Comparison of ENCODE assay signal across 8 cellular contexts in genomic region chr7:116786791-116787443, GRCh38.
DNase-seq lines count a peak whose midpoint lies in the region; ATAC-seq and TF ChIP-seq lines count a peak whose summit lies in the region.

No MANE protein-coding gene starts in this region.

- H3K4me3 ChIP-seq in fibroblast of mammary gland (ENCODE audit: control insufficient read depth, low read depth, low read length) = no peak overlapping the region

- H3K4me1 Mint-ChIP-seq in stimulated activated effector memory CD8-positive, alpha-beta T cell treated with anti-CD3 and anti-CD28 coated beads, Interleukin-12 subunit alpha, Interleukin-12 subunit beta, amount 100 ng/mL, for 72 hours = no peaks in the 10 kb centered on the region

- H3K27ac Mint-ChIP-seq in stimulated activated effector memory CD8-positive, alpha-beta T cell treated with anti-CD3 and anti-CD28 coated beads, Interleukin-12 subunit alpha, Interleukin-12 subunit beta, amount 100 ng/mL, for 72 hours = no peak overlapping the region

- no peaks in the 10 kb centered on the region for H3K9me3 Mint-ChIP-seq in stimulated activated effector memory CD8-positive, alpha-beta T cell treated with anti-CD3 and anti-CD28 coated beads, Interleukin-12 subunit alpha, Interleukin-12 subunit beta, amount 100 ng/mL, for 72 hours

- peak; percentile 99 for ATAC-seq in GM18519 (IDR thresholded peaks at IDR 0.05; ENCODE audit: low FRiP score, unreplicated experiment)
- ATAC-seq in HG02840 (IDR thresholded peaks at IDR 0.05; ENCODE audit: low FRiP score, unreplicated experiment) = peak; percentile 99
- ATAC-seq in stimulated activated effector memory CD8-positive, alpha-beta T cell treated with anti-CD3 and anti-CD28 coated beads, Interleukin-12 subunit alpha, Interleukin-12 subunit beta, amount 100 ng/mL, for 72 hours = peak; percentile 96

- TF ChIP-seq CTCF in fibroblast of mammary gland (conservative IDR thresholded peaks at IDR 0.05; ENCODE audit: control insufficient read depth, insufficient read depth, low read depth, low read length) = peak; percentile 39

- DNase-seq in CD1c-positive myeloid dendritic cell (ENCODE audit: extremely low spot score) = peak; percentile 84
- peak; percentile 12 to 81 for DNase-seq in NOMO-1 (lab: John Stamatoyannopoulos, UW; ENCODE audit: unreplicated experiment in 2 of 2)
- peak; percentile 63 for DNase-seq in fibroblast of mammary gland (ENCODE audit: low read depth)
- no peak for DNase-seq in stimulated activated effector memory CD8-positive, alpha-beta T cell treated with anti-CD3 and anti-CD28 coated beads, Interleukin-12 subunit alpha, Interleukin-12 subunit beta, amount 100 ng/mL, for 72 hours (ENCODE audit: low spot score in 2 of 2)
- no peak for DNase-seq in activated gamma-delta T cell treated with Interleukin-2 at 50 U/mL for 16 hours
- no peak for DNase-seq in putamen (ENCODE audit: low spot score)

- no peaks in the 10 kb centered on the region for H3K36me3 Mint-ChIP-seq in stimulated activated effector memory CD8-positive, alpha-beta T cell treated with anti-CD3 and anti-CD28 coated beads, Interleukin-12 subunit alpha, Interleukin-12 subunit beta, amount 100 ng/mL, for 72 hours

- H3K4me3 Mint-ChIP-seq in stimulated activated effector memory CD8-positive, alpha-beta T cell treated with anti-CD3 and anti-CD28 coated beads, Interleukin-12 subunit alpha, Interleukin-12 subunit beta, amount 100 ng/mL, for 72 hours = no peak overlapping the region

Comparison
In these comparisons a context has a peak if more than half of its experiments do, and no peak if none do; other contexts are left out.
1. DNase-seq: peak in CD1c-positive myeloid dendritic cell (single experiment), NOMO-1 (2 of 2) and fibroblast of mammary gland (single experiment); none in stimulated activated effector memory CD8-positive, alpha-beta T cell treated with anti-CD3 and anti-CD28 coated beads, Interleukin-12 subunit alpha, Interleukin-12 subunit beta, amount 100 ng/mL, for 72 hours (0 of 2), activated gamma-delta T cell treated with Interleukin-2 at 50 U/mL for 16 hours (single experiment) and putamen (single experiment).
2. Peak in every context shown above with its lines, with median percentiles within 50 percentile points of each other: ATAC-seq.